In the genomic region with DNA sequence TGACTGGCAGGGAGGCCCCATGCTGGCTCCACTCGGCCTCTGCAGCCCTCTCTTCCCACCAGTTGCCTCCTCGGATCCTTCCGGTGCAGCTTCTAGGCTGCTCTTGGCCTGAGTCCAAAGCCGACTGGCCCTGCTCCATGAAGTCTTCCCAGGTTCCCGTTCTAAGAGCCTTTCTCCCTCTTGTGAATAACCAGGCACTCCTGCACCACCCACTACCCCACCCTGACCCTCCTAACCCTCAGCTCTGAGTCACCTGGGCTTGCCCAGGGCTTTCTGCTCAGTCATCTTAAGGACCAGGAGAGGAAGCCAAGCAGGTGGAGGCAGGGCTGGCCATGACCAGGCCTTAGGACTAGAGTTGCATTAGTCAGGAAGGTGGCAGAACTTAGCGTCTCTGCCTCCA, we compare ENCODE assay signal across 1 cellular context.
TF ChIP-seq lines count a peak whose summit lies in the region.

No MANE protein-coding gene starts in this region.

TF ChIP-seq in HCT116, 20 proteins besides CTCF, POLR2A, EP300 and RAD21 (continued from another document):
- TF ChIP-seq, protein P1, sequence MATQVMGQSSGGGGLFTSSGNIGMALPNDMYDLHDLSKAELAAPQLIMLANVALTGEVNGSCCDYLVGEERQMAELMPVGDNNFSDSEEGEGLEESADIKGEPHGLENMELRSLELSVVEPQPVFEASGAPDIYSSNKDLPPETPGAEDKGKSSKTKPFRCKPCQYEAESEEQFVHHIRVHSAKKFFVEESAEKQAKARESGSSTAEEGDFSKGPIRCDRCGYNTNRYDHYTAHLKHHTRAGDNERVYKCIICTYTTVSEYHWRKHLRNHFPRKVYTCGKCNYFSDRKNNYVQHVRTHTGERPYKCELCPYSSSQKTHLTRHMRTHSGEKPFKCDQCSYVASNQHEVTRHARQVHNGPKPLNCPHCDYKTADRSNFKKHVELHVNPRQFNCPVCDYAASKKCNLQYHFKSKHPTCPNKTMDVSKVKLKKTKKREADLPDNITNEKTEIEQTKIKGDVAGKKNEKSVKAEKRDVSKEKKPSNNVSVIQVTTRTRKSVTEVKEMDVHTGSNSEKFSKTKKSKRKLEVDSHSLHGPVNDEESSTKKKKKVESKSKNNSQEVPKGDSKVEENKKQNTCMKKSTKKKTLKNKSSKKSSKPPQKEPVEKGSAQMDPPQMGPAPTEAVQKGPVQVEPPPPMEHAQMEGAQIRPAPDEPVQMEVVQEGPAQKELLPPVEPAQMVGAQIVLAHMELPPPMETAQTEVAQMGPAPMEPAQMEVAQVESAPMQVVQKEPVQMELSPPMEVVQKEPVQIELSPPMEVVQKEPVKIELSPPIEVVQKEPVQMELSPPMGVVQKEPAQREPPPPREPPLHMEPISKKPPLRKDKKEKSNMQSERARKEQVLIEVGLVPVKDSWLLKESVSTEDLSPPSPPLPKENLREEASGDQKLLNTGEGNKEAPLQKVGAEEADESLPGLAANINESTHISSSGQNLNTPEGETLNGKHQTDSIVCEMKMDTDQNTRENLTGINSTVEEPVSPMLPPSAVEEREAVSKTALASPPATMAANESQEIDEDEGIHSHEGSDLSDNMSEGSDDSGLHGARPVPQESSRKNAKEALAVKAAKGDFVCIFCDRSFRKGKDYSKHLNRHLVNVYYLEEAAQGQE (IDR thresholded peaks at IDR 0.05; ENCODE audit: low read depth) = no peak
- TF ChIP-seq, protein P2, sequence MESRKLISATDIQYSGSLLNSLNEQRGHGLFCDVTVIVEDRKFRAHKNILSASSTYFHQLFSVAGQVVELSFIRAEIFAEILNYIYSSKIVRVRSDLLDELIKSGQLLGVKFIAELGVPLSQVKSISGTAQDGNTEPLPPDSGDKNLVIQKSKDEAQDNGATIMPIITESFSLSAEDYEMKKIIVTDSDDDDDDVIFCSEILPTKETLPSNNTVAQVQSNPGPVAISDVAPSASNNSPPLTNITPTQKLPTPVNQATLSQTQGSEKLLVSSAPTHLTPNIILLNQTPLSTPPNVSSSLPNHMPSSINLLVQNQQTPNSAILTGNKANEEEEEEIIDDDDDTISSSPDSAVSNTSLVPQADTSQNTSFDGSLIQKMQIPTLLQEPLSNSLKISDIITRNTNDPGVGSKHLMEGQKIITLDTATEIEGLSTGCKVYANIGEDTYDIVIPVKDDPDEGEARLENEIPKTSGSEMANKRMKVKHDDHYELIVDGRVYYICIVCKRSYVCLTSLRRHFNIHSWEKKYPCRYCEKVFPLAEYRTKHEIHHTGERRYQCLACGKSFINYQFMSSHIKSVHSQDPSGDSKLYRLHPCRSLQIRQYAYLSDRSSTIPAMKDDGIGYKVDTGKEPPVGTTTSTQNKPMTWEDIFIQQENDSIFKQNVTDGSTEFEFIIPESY (IDR thresholded peaks at IDR 0.05; ENCODE audit: extremely low read depth, insufficient replicate concordance, low read length) = peak; percentile 14
- TF ChIP-seq ZNF274 (IDR thresholded peaks at IDR 0.05; ENCODE audit: low read depth, low read length) (no peak), TCF7L2 (IDR thresholded peaks at IDR 0.05; ENCODE audit: borderline replicate concordance, extremely low read depth, insufficient read depth, insufficient read length) (peak; percentile 9), EGR1 (IDR thresholded peaks at IDR 0.05; ENCODE audit: low read depth) (0 out of 2 replicates have a peak, but pooled peaks have one; percentile 47), YY1 (IDR thresholded peaks at IDR 0.05; ENCODE audit: extremely low read depth, insufficient replicate concordance, low read depth, low read length) (peak; percentile 60), CBX3 (IDR thresholded peaks at IDR 0.05; ENCODE audit: low read depth) (peak; percentile 96), CEBPB (IDR thresholded peaks at IDR 0.05; ENCODE audit: low read depth) (peak; percentile 70), ELF1 (IDR thresholded peaks at IDR 0.05; ENCODE audit: borderline replicate concordance, low read depth) (no peak), POLR2AphosphoS5 (IDR thresholded peaks at IDR 0.05; ENCODE audit: low read depth, low read length) (peak; percentile 76), ZFX (IDR thresholded peaks at IDR 0.05) (peak; percentile 47; the same call in 1 of the 2 replicates), JUND (IDR thresholded peaks at IDR 0.05) (peak; percentile 88), SP1 (IDR thresholded peaks at IDR 0.05; ENCODE audit: low read depth) (peak; percentile 94), EZH2phosphoT487 (IDR thresholded peaks at IDR 0.05; ENCODE audit: borderline replicate concordance) (no peak)
- TF ChIP-seq, protein P3, sequence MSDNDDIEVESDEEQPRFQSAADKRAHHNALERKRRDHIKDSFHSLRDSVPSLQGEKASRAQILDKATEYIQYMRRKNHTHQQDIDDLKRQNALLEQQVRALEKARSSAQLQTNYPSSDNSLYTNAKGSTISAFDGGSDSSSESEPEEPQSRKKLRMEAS (IDR thresholded peaks at IDR 0.05) = peak; percentile 83
